In genomic region chr16:66416981-66417700, GRCh38 we compare ENCODE assay signal across 18 cellular contexts. TPM values are rescaled to one million over a fixed set of nuclear protein-coding genes. Genes with fewer than 3 reads are reported as not detected.
DNase-seq lines count a peak whose midpoint lies in the region; ATAC-seq and TF ChIP-seq lines count a peak whose summit lies in the region.
"Had no signal": no experiment of that assay in that cellular context is flagged by ENCODE, and none has a peak within 500 bp of the region (broad histone marks: within the 10 kb centered on the region; RNA-seq: fewer than 3 reads in every experiment).

No MANE protein-coding gene starts in this region.

- H3K4me1 ChIP-seq in colonic mucosa = no peaks in the 10 kb centered on the region
- H3K4me1 ChIP-seq in mucosa of descending colon (ENCODE audit: low read depth) = no peaks in the 10 kb centered on the region
- H3K4me1 ChIP-seq: BLaER1 had no signal

- no peaks in the 10 kb centered on the region for H3K36me3 ChIP-seq in colonic mucosa
- H3K36me3 ChIP-seq in mucosa of descending colon (ENCODE audit: low read depth) = no peaks in the 10 kb centered on the region
- no peaks in the 10 kb centered on the region for H3K36me3 ChIP-seq in MG63
- H3K36me3 ChIP-seq: BLaER1 had no signal

- H3K9ac ChIP-seq in colonic mucosa (ENCODE audit: low read depth in 2 of 2, low read length in 2 of 2) = no peak overlapping the region
- H3K9ac ChIP-seq: BLaER1 had no signal

- H3K9me3 ChIP-seq in colonic mucosa (no peaks in the 10 kb centered on the region), mucosa of descending colon (peaks cover 1% of the 10 kb centered on the region), MG63 (peaks cover 5% of the 10 kb centered on the region; the same call in 1 of the 2 replicates)

- DNase-seq in ELR (ENCODE audit: low read depth) (peak; percentile 73), LHCN-M2 (ENCODE audit: low read depth) (peak; percentile 62), colonic mucosa (peak; percentile 12), mucosa of descending colon (no peak), MG63 (no peak)
- DNase-seq in activated T-cell treated with anti-CD3 and anti-CD28 coated beads, Interleukin-2, amount 50 U/mL, for 72 hours = no peak
- DNase-seq: effector memory CD8-positive, alpha-beta T cell; retina; SHP77; substantia nigra had no signal

- peaks cover 0 to 1% of the 10 kb centered on the region in 2 donors for H3K36me3 Mint-ChIP-seq in activated T-cell treated with anti-CD3 and anti-CD28 coated beads, Interleukin-2, amount 50 U/mL, for 72 hours (ENCODE audit: insufficient read depth in 2 of 2)

- no peak overlapping the region for H3K27ac Mint-ChIP-seq in activated T-cell treated with anti-CD3 and anti-CD28 coated beads, Interleukin-2, amount 50 U/mL, for 72 hours
- H3K27ac Mint-ChIP-seq: activated naive CD4-positive, alpha-beta T cell treated with anti-CD3 and anti-CD28 coated beads, Interleukin-2, amount 50 U/mL, for 24 hours; nephron; T-helper 2 cell treated with Interferon-gamma antibody and Interleukin-4, amounts not matched to agents 5 μg/mL and 100 μg/mL, for 36 hours had no signal

- no peak overlapping the region for H3K4me3 ChIP-seq in colonic mucosa
- H3K4me3 ChIP-seq in mucosa of descending colon = no peak overlapping the region
- no peak overlapping the region for H3K4me3 ChIP-seq in MG63
- H3K4me3 ChIP-seq: BLaER1 had no signal

- no peak overlapping the region for H3K4me3 Mint-ChIP-seq in activated T-cell treated with anti-CD3 and anti-CD28 coated beads, Interleukin-2, amount 50 U/mL, for 72 hours
- H3K4me3 Mint-ChIP-seq: activated naive CD4-positive, alpha-beta T cell treated with anti-CD3 and anti-CD28 coated beads, Interleukin-2, amount 50 U/mL, for 24 hours; effector memory CD8-positive, alpha-beta T cell; nephron; T-helper 2 cell treated with Interferon-gamma antibody and Interleukin-4, amounts not matched to agents 5 μg/mL and 100 μg/mL, for 36 hours had no signal

- H3K9me3 Mint-ChIP-seq in activated T-cell treated with anti-CD3 and anti-CD28 coated beads, Interleukin-2, amount 50 U/mL, for 72 hours = peaks cover 3 to 4% of the 10 kb centered on the region in 2 donors
- H3K9me3 Mint-ChIP-seq: activated naive CD4-positive, alpha-beta T cell treated with anti-CD3 and anti-CD28 coated beads, Interleukin-2, amount 50 U/mL, for 24 hours; effector memory CD8-positive, alpha-beta T cell; T-helper 2 cell treated with Interferon-gamma antibody and Interleukin-4, amounts not matched to agents 5 μg/mL and 100 μg/mL, for 36 hours had no signal

- ATAC-seq in mucosa of descending colon (peak; percentile 35), HG03139 (IDR thresholded peaks at IDR 0.05; ENCODE audit: unreplicated experiment) (no peak)
- no peak for ATAC-seq in activated T-cell treated with anti-CD3 and anti-CD28 coated beads, Interleukin-2, amount 50 U/mL, for 72 hours (replicated peaks in 1 of 2)
- ATAC-seq: effector memory CD8-positive, alpha-beta T cell had no signal

- intact Hi-C loops in colonic mucosa (cut with DNase I) (no loop called here), mucosa of descending colon (cut with DNase I, micrococcal nuclease) (no loop called here)

- H3K4me1 Mint-ChIP-seq in activated T-cell treated with anti-CD3 and anti-CD28 coated beads, Interleukin-2, amount 50 U/mL, for 72 hours (ENCODE audit: low read depth) = peaks cover 9% of the 10 kb centered on the region
- H3K4me1 Mint-ChIP-seq: nephron had no signal

- no peak overlapping the region for H3K27ac ChIP-seq in colonic mucosa
- H3K27ac ChIP-seq: BLaER1 had no signal

- TF ChIP-seq CTCF in colonic mucosa (IDR thresholded peaks at IDR 0.05) = no peak
- TF ChIP-seq CTCF in mucosa of descending colon (IDR thresholded peaks at IDR 0.05) = no peak

- H3K27me3 ChIP-seq in colonic mucosa (no peaks in the 10 kb centered on the region), MG63 (no peaks in the 10 kb centered on the region)
- H3K27me3 ChIP-seq: BLaER1 had no signal

- peaks cover under 1% of the 10 kb centered on the region for H3K27me3 Mint-ChIP-seq in activated T-cell treated with anti-CD3 and anti-CD28 coated beads, Interleukin-2, amount 50 U/mL, for 72 hours (ENCODE audit: low read depth)

RNA-seq across cellular contexts. Expression of gene BEAN1, which starts 10.0 kb away (rescaled TPM):
- total RNA-seq in LHCN-M2 (2014; rRNA removed) = 0.19 and 1.4 TPM in 2 replicates
- 2.1 TPM for polyA plus RNA-seq in LHCN-M2 (2012)
- under 1 TPM in 1 of 2 donors, not detected in 1; 0.32 TPM for total RNA-seq in colonic mucosa
- under 1 TPM in 1 of 3 donors, not detected in 2; 0.22 TPM for total RNA-seq in mucosa of descending colon
- not detected for total RNA-seq in activated T-cell treated with anti-CD3 and anti-CD28 coated beads, Interleukin-2, amount 50 U/mL, for 72 hours
- 0.56 TPM in 1 of 2 replicates, not detected in the other for total RNA-seq in MG63 (2014; rRNA removed; shearing (Covaris generic); ENCODE audit: low replicate concordance)
- total RNA-seq: lung microvascular endothelial cell had no signal

RNA-seq across cellular contexts. Expression of gene CDH5, which starts 50.6 kb away (rescaled TPM):
- total RNA-seq in LHCN-M2 (2014; rRNA removed) = not detected in 2 replicates
- not detected for polyA plus RNA-seq in LHCN-M2 (2012)
- total RNA-seq in colonic mucosa = 10 to 100 TPM in 1 of 2 donors, 1 to 10 TPM in 1; 4.4 to 15.2 TPM
- 10 to 100 TPM in 2 of 3 donors, 1 to 10 TPM in 1; 5.5 to 17.0 (median 10.2) TPM for total RNA-seq in mucosa of descending colon
- total RNA-seq in activated T-cell treated with anti-CD3 and anti-CD28 coated beads, Interleukin-2, amount 50 U/mL, for 72 hours = not detected
- total RNA-seq in MG63 (2014; rRNA removed; shearing (Covaris generic); ENCODE audit: low replicate concordance) = 0.20 and 1.8 TPM in 2 replicates
- total RNA-seq: H4, MCF 10A had no signal

Comparison
In these comparisons a context has a peak if more than half of its experiments do, and no peak if none do; other contexts are left out.
1. DNase-seq: peak in ELR (single experiment), LHCN-M2 (single experiment) and colonic mucosa (single experiment); none in mucosa of descending colon (0 of 3), activated T-cell treated with anti-CD3 and anti-CD28 coated beads, Interleukin-2, amount 50 U/mL, for 72 hours (0 of 2) and MG63 (single experiment).